ENCODE assay signal across 8 cellular contexts in the genomic region with DNA sequence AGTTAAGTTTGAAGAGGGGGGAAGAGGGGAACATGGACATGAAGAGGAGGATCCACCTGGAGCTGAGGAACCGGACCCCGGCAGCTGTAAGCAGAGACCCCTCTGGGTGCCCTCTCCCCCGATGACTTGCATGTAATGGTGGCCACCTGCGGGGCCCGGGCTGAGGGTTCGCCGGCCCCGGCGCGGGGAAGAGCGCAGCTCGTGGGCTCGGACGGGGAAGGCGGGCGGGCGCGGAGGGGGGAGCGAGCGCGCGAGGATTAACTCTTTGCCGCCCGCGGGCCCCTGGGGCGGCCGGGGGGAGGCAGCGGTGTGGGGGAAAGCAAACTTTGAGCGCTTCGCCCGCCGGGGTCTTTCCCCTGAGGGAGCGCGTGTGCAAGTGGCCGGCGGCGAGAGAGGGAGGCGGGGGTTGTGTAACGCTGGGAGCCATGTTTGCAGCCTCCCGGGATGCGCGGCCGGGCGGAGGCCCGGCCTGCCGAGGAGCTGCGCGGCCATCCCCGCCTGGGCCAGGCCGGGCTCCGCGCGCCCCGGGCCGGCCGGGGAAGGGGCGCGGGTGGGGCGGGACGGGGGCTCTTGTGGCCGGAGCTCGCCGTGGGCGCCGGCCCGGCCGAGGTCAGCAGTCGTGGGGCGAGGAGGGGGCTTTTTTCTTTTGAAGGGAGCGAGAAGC. TPM values are rescaled to one million over a fixed set of nuclear protein-coding genes. Genes with fewer than 3 reads are reported as not detected.
DNase-seq lines count a peak whose midpoint lies in the region; ATAC-seq and TF ChIP-seq lines count a peak whose summit lies in the region.

No MANE protein-coding gene starts in this region.

- H3K27me3 Mint-ChIP-seq in T-helper 2 cell treated with Interferon-gamma antibody and Interleukin-4, amounts not matched to agents 5 μg/mL and 100 μg/mL, for 36 hours (ENCODE audit: low read depth): no peaks in the 10 kb centered on the region

- TF ChIP-seq CTCF in 22Rv1 (IDR thresholded peaks at IDR 0.05) (0 out of 2 replicates have a peak, but pooled peaks have one; percentile 70), brain microvascular endothelial cell (IDR thresholded peaks at IDR 0.05; ENCODE audit: low read depth, low read length, missing control alignments) (no peak), smooth muscle cell (IDR thresholded peaks at IDR 0.05; ENCODE audit: borderline replicate concordance, insufficient read depth, poor library complexity, severe bottlenecking) (no peak)

- ATAC-seq in GM18517 (IDR thresholded peaks at IDR 0.05; ENCODE audit: unreplicated experiment) (peak; percentile 5), HG03457 (IDR thresholded peaks at IDR 0.05; ENCODE audit: unreplicated experiment) (peak; percentile 6), GM21737 (IDR thresholded peaks at IDR 0.05; ENCODE audit: unreplicated experiment) (no peak)

- H3K36me3 ChIP-seq in brain microvascular endothelial cell (replicated peaks) (no peaks in the 10 kb centered on the region), smooth muscle cell (ENCODE audit: low read depth) (no peaks in the 10 kb centered on the region)

- peak overlapping the region; percentile 90 for H2AFZ ChIP-seq in smooth muscle cell (ENCODE audit: low read depth)

- peak overlapping the region; percentile 91 for H3K9ac ChIP-seq in smooth muscle cell (ENCODE audit: low read depth)

- H3K4me1 Mint-ChIP-seq in T-helper 2 cell treated with Interferon-gamma antibody and Interleukin-4, amounts not matched to agents 5 μg/mL and 100 μg/mL, for 36 hours (ENCODE audit: low read depth): peaks cover 37% of the 10 kb centered on the region

- H3K9me3 ChIP-seq in smooth muscle cell (replicated peaks; ENCODE audit: low read depth): no peaks in the 10 kb centered on the region

- peaks cover 37% of the 10 kb centered on the region for H4K20me1 ChIP-seq in smooth muscle cell (ENCODE audit: low read depth)

- no peak for DNase-seq in T-helper 2 cell treated with Interferon-gamma antibody and Interleukin-4, amounts not matched to agents 5 μg/mL and 100 μg/mL, for 36 hours (ENCODE audit: low spot score)
- DNase-seq in brain microvascular endothelial cell: no peak
- DNase-seq in inferior parietal cortex (ENCODE audit: extremely low spot score): peak; percentile 63
- peak; percentile 48 for DNase-seq in smooth muscle cell (lab: John Stamatoyannopoulos, UW; ENCODE audit: unreplicated experiment)

- peak overlapping the region; percentile 75 for H3K4me3 ChIP-seq in brain microvascular endothelial cell (ENCODE audit: low read depth, low read length)
- peak overlapping the region; percentile 99 for H3K4me3 ChIP-seq in smooth muscle cell

- peaks cover 17% of the 10 kb centered on the region for H3K4me1 ChIP-seq in smooth muscle cell (ENCODE audit: low read depth)

- peak overlapping the region; percentile 88 for H3K27ac Mint-ChIP-seq in T-helper 2 cell treated with Interferon-gamma antibody and Interleukin-4, amounts not matched to agents 5 μg/mL and 100 μg/mL, for 36 hours

- 2% methylated on average over 16 of the region's 70 CpGs for WGBS in smooth muscle cell (ENCODE audit: low lambda C conversion rate)

- H3K4me2 ChIP-seq in smooth muscle cell: peak overlapping the region; percentile 91

- H3K27ac ChIP-seq in 22Rv1: peak overlapping the region; percentile 98
- H3K27ac ChIP-seq in brain microvascular endothelial cell: peak overlapping the region; percentile 87
- H3K27ac ChIP-seq in smooth muscle cell (ENCODE audit: low read depth): peak overlapping the region; percentile 82

- in situ Hi-C loops in brain microvascular endothelial cell (cut with HindIII; ENCODE audit: low pct_ligation_motif_present, low sequenced_read_pairs): no loop called here

- peaks cover 48% of the 10 kb centered on the region for H3K79me2 ChIP-seq in smooth muscle cell (ENCODE audit: low read depth)

- H3F3A ChIP-seq in smooth muscle cell (ENCODE audit: low read depth): peaks cover 5% of the 10 kb centered on the region

- no peaks in the 10 kb centered on the region for H3K9me3 Mint-ChIP-seq in T-helper 2 cell treated with Interferon-gamma antibody and Interleukin-4, amounts not matched to agents 5 μg/mL and 100 μg/mL, for 36 hours

- peak overlapping the region; percentile 77 for H3K4me3 Mint-ChIP-seq in T-helper 2 cell treated with Interferon-gamma antibody and Interleukin-4, amounts not matched to agents 5 μg/mL and 100 μg/mL, for 36 hours

- peaks cover 5% of the 10 kb centered on the region for H3K36me3 Mint-ChIP-seq in T-helper 2 cell treated with Interferon-gamma antibody and Interleukin-4, amounts not matched to agents 5 μg/mL and 100 μg/mL, for 36 hours (ENCODE audit: low read depth)

- no peaks in the 10 kb centered on the region for H3K27me3 ChIP-seq in brain microvascular endothelial cell (replicated peaks)
- H3K27me3 ChIP-seq in smooth muscle cell (ENCODE audit: low read depth): no peaks in the 10 kb centered on the region

RNA-seq across cellular contexts. Expression of gene ANP32B, which starts 0.5 kb away (rescaled TPM):
- total RNA-seq in smooth muscle cell: 11.9 and 21.3 TPM in 2 replicates
- 52.4 and 69.8 TPM in 2 replicates for polyA plus RNA-seq in smooth muscle cell

RNA-seq across cellular contexts. Expression of gene HEMGN, which starts 45.7 kb away (rescaled TPM):
- total RNA-seq in smooth muscle cell: not detected in 2 replicates
- polyA plus RNA-seq in smooth muscle cell: not detected in 2 replicates

Comparison
In these comparisons a context has a peak if more than half of its experiments do, and no peak if none do; other contexts are left out.
1. DNase-seq: peak in inferior parietal cortex (single experiment) and smooth muscle cell (single experiment); none in T-helper 2 cell treated with Interferon-gamma antibody and Interleukin-4, amounts not matched to agents 5 μg/mL and 100 μg/mL, for 36 hours (single experiment) and brain microvascular endothelial cell (single experiment).
2. Peak in every context shown above with its lines, with median percentiles within 50 percentile points of each other: H3K27ac ChIP-seq.